ENCODE assay signal across 2 cellular contexts in the genomic region with DNA sequence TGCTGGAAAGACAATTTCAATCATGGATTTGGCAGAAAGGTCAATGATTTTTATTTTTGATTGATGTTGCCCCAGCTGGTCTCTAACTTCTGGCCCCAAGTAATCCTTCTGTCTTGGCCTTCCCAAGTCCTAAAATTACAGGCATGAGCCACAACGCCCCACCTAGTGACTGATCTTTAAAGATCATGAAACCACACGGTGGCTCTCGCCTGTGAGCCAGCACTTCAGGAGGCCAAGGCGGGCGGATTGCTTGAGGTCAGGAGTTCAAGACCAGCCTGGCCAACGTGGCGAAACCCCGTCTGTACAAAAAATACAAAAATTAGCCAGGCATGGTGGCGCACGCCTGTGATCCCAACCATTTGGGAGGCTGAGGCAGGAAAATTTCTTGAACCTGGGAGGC.
TF ChIP-seq lines count a peak whose summit lies in the region.

No MANE protein-coding gene starts in this region.

TF ChIP-seq in GM23338, 12 proteins besides CTCF, POLR2A, EP300 and RAD21 (continued from another document):
- TF ChIP-seq, protein P1, sequence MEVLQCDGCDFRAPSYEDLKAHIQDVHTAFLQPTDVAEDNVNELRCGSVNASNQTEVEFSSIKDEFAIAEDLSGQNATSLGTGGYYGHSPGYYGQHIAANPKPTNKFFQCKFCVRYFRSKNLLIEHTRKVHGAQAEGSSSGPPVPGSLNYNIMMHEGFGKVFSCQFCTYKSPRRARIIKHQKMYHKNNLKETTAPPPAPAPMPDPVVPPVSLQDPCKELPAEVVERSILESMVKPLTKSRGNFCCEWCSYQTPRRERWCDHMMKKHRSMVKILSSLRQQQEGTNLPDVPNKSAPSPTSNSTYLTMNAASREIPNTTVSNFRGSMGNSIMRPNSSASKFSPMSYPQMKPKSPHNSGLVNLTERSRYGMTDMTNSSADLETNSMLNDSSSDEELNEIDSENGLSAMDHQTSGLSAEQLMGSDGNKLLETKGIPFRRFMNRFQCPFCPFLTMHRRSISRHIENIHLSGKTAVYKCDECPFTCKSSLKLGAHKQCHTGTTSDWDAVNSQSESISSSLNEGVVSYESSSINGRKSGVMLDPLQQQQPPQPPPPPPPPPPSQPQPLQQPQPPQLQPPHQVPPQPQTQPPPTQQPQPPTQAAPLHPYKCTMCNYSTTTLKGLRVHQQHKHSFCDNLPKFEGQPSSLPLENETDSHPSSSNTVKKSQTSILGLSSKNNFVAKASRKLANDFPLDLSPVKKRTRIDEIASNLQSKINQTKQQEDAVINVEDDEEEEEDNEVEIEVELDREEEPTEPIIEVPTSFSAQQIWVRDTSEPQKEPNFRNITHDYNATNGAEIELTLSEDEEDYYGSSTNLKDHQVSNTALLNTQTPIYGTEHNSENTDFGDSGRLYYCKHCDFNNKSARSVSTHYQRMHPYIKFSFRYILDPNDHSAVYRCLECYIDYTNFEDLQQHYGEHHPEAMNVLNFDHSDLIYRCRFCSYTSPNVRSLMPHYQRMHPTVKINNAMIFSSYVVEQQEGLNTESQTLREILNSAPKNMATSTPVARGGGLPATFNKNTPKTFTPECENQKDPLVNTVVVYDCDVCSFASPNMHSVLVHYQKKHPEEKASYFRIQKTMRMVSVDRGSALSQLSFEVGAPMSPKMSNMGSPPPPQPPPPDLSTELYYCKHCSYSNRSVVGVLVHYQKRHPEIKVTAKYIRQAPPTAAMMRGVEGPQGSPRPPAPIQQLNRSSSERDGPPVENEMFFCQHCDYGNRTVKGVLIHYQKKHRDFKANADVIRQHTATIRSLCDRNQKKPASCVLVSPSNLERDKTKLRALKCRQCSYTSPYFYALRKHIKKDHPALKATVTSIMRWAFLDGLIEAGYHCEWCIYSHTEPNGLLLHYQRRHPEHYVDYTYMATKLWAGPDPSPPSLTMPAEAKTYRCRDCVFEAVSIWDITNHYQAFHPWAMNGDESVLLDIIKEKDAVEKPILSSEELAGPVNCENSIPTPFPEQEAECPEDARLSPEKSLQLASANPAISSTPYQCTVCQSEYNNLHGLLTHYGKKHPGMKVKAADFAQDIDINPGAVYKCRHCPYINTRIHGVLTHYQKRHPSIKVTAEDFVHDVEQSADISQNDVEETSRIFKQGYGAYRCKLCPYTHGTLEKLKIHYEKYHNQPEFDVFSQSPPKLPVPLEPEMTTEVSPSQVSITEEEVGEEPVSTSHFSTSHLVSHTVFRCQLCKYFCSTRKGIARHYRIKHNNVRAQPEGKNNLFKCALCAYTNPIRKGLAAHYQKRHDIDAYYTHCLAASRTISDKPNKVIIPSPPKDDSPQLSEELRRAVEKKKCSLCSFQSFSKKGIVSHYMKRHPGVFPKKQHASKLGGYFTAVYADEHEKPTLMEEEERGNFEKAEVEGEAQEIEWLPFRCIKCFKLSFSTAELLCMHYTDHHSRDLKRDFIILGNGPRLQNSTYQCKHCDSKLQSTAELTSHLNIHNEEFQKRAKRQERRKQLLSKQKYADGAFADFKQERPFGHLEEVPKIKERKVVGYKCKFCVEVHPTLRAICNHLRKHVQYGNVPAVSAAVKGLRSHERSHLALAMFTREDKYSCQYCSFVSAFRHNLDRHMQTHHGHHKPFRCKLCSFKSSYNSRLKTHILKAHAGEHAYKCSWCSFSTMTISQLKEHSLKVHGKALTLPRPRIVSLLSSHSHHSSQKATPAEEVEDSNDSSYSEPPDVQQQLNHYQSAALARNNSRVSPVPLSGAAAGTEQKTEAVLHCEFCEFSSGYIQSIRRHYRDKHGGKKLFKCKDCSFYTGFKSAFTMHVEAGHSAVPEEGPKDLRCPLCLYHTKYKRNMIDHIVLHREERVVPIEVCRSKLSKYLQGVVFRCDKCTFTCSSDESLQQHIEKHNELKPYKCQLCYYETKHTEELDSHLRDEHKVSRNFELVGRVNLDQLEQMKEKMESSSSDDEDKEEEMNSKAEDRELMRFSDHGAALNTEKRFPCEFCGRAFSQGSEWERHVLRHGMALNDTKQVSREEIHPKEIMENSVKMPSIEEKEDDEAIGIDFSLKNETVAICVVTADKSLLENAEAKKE (CRISPR knock-in tag; IDR thresholded peaks at IDR 0.05): no peak
- no peak for TF ChIP-seq JUNB (IDR thresholded peaks at IDR 0.05; ENCODE audit: unreplicated experiment)
- no peak for TF ChIP-seq POLR2AphosphoS5 (IDR thresholded peaks at IDR 0.05; ENCODE audit: low read depth)
- TF ChIP-seq STAT1 (IDR thresholded peaks at IDR 0.05; ENCODE audit: unreplicated experiment): no peak
- TF ChIP-seq, protein P2, sequence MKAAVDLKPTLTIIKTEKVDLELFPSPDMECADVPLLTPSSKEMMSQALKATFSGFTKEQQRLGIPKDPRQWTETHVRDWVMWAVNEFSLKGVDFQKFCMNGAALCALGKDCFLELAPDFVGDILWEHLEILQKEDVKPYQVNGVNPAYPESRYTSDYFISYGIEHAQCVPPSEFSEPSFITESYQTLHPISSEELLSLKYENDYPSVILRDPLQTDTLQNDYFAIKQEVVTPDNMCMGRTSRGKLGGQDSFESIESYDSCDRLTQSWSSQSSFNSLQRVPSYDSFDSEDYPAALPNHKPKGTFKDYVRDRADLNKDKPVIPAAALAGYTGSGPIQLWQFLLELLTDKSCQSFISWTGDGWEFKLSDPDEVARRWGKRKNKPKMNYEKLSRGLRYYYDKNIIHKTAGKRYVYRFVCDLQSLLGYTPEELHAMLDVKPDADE (IDR thresholded peaks at IDR 0.05): no peak
- TF ChIP-seq ZNF331 (CRISPR knock-in tag; IDR thresholded peaks at IDR 0.05; ENCODE audit: low read depth): no peak
- TF ChIP-seq EZH2phosphoT487 (IDR thresholded peaks at IDR 0.05; ENCODE audit: unreplicated experiment): no peak
- TF ChIP-seq, protein P3, sequence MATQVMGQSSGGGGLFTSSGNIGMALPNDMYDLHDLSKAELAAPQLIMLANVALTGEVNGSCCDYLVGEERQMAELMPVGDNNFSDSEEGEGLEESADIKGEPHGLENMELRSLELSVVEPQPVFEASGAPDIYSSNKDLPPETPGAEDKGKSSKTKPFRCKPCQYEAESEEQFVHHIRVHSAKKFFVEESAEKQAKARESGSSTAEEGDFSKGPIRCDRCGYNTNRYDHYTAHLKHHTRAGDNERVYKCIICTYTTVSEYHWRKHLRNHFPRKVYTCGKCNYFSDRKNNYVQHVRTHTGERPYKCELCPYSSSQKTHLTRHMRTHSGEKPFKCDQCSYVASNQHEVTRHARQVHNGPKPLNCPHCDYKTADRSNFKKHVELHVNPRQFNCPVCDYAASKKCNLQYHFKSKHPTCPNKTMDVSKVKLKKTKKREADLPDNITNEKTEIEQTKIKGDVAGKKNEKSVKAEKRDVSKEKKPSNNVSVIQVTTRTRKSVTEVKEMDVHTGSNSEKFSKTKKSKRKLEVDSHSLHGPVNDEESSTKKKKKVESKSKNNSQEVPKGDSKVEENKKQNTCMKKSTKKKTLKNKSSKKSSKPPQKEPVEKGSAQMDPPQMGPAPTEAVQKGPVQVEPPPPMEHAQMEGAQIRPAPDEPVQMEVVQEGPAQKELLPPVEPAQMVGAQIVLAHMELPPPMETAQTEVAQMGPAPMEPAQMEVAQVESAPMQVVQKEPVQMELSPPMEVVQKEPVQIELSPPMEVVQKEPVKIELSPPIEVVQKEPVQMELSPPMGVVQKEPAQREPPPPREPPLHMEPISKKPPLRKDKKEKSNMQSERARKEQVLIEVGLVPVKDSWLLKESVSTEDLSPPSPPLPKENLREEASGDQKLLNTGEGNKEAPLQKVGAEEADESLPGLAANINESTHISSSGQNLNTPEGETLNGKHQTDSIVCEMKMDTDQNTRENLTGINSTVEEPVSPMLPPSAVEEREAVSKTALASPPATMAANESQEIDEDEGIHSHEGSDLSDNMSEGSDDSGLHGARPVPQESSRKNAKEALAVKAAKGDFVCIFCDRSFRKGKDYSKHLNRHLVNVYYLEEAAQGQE (IDR thresholded peaks at IDR 0.05; ENCODE audit: unreplicated experiment): no peak
- TF ChIP-seq CREB1 (CRISPR knock-in tag; IDR thresholded peaks at IDR 0.05; ENCODE audit: low read depth): no peak
- TF ChIP-seq ZNF114 (CRISPR knock-in tag; IDR thresholded peaks at IDR 0.05): no peak

TF ChIP-seq in WTC11, 78 proteins besides CTCF, POLR2A, EP300 and RAD21 (continued from another document):
- no peak for TF ChIP-seq ZNF671 (CRISPR knock-in tag; IDR thresholded peaks at IDR 0.05)
